In genomic region chr18:9066358-9066757, GRCh38 we compare ENCODE assay signal across 12 cellular contexts. TPM values are rescaled to one million over a fixed set of nuclear protein-coding genes. Genes with fewer than 3 reads are reported as not detected.
DNase-seq lines count a peak whose midpoint lies in the region; ATAC-seq and TF ChIP-seq lines count a peak whose summit lies in the region.
"Had no signal": no experiment of that assay in that cellular context is flagged by ENCODE, and none has a peak within 500 bp of the region (broad histone marks: within the 10 kb centered on the region; RNA-seq: fewer than 3 reads in every experiment).

No MANE protein-coding gene starts in this region.

- H3K27me3 ChIP-seq in MM.1S (replicated peaks; ENCODE audit: insufficient read depth, low read length) (no peaks in the 10 kb centered on the region), vagina (no peaks in the 10 kb centered on the region), right atrium auricular region (no peaks in the 10 kb centered on the region)
- H3K27me3 ChIP-seq: tibial nerve had no signal

- no peaks in the 10 kb centered on the region for H4K20me1 ChIP-seq in MM.1S (ENCODE audit: insufficient read depth, low read length)

- peaks cover 47% of the 10 kb centered on the region for H3K79me2 ChIP-seq in MM.1S (ENCODE audit: low read length)

- TF ChIP-seq POLR2A in vagina (IDR thresholded peaks at IDR 0.05): no peak
- no peak for TF ChIP-seq POLR2A in erythroblast (IDR thresholded peaks at IDR 0.05; ENCODE audit: low read length)

- H3K4me2 ChIP-seq in MM.1S (ENCODE audit: low read depth, low read length): peak overlapping the region; percentile 46

- H3K36me3 ChIP-seq in MM.1S (replicated peaks; ENCODE audit: insufficient read depth, low read length) (no peaks in the 10 kb centered on the region), vagina (no peaks in the 10 kb centered on the region), right atrium auricular region (no peaks in the 10 kb centered on the region)
- H3K36me3 ChIP-seq: tibial nerve had no signal

- H3K4me3 ChIP-seq in MM.1S (ENCODE audit: low read length): 0 out of 2 replicates have a peak overlapping the region, but pooled peaks have one; percentile 8
- no peak overlapping the region for H3K4me3 ChIP-seq in vagina
- no peak overlapping the region for H3K4me3 ChIP-seq in right atrium auricular region
- H3K4me3 ChIP-seq: lung, tibial nerve had no signal

- H3K9me3 ChIP-seq in MM.1S (replicated peaks; ENCODE audit: insufficient read depth, low read length): no peaks in the 10 kb centered on the region
- no peaks in the 10 kb centered on the region for H3K9me3 ChIP-seq in vagina
- H3K9me3 ChIP-seq in right atrium auricular region: no peaks in the 10 kb centered on the region
- H3K9me3 ChIP-seq: tibial nerve had no signal

- peaks cover 81% of the 10 kb centered on the region for H3F3A ChIP-seq in MM.1S (ENCODE audit: insufficient read depth, low read length)

- H3K27ac ChIP-seq in MM.1S (ENCODE audit: low read length) (peak overlapping the region; percentile 96), vagina (no peak overlapping the region), right atrium auricular region (no peak overlapping the region)
- H3K27ac ChIP-seq: tibial nerve had no signal

- DNase-seq in GM10266 (ENCODE audit: extremely low spot score) (peak; percentile 35), MM.1S (peak; percentile 97), vagina (ENCODE audit: extremely low spot score in 2 of 2) (no peak), right atrium auricular region (ENCODE audit: low spot score) (no peak), left colon (no peak), erythroblast (lab: John Stamatoyannopoulos, UW) (no peak)
- DNase-seq: activated naive CD4-positive, alpha-beta T cell treated with Interleukin-2 at 50 U/mL for 16 hours; cortex of kidney had no signal

- TF ChIP-seq CTCF in GM10266 (IDR thresholded peaks at IDR 0.05; ENCODE audit: control insufficient read depth, insufficient read depth, low read depth, missing control alignments): no peak
- no peak for TF ChIP-seq CTCF in MM.1S (IDR thresholded peaks at IDR 0.05; ENCODE audit: low read length)
- TF ChIP-seq CTCF in vagina (IDR thresholded peaks at IDR 0.05): no peak
- no peak for TF ChIP-seq CTCF in right atrium auricular region (IDR thresholded peaks at IDR 0.05)

- H3K4me1 ChIP-seq in MM.1S (ENCODE audit: low read length) (peaks cover 80% of the 10 kb centered on the region), vagina (no peaks in the 10 kb centered on the region), right atrium auricular region (no peaks in the 10 kb centered on the region)

- intact Hi-C loops in vagina (cut with DNase I): loop anchor here (10.0 kb wide), 1 partner anchor 448 kb away; no protein-coding TSS in a partner anchor
- intact Hi-C loops in left colon (cut with DNase I, micrococcal nuclease): no loop called here

- ATAC-seq in GM19395 (IDR thresholded peaks at IDR 0.05; ENCODE audit: unreplicated experiment) (peak; percentile 25), HG02798 (IDR thresholded peaks at IDR 0.05; ENCODE audit: poor library complexity, unreplicated experiment) (peak; percentile 35), left colon (no peak)

- H2AFZ ChIP-seq in MM.1S (ENCODE audit: low read length): no peak overlapping the region

- H3K9ac ChIP-seq in MM.1S (ENCODE audit: low read length): peak overlapping the region; percentile 81

- no peaks in the 10 kb centered on the region for H3K9me2 ChIP-seq in MM.1S (replicated peaks; ENCODE audit: insufficient read depth, low read length)

RNA-seq across cellular contexts. Expression of gene NDUFV2, which starts 36.1 kb away (rescaled TPM):
- total RNA-seq in vagina (75.1 TPM), right atrium auricular region (100 to 1,000 TPM; 167 to 225 TPM), left colon (100 to 1,000 TPM; 167 to 191 TPM)

Comparison
In these comparisons a context has a peak if more than half of its experiments do, and no peak if none do; other contexts are left out.
1. DNase-seq: peak in GM10266 (single experiment) and MM.1S (single experiment); none in vagina (0 of 2), right atrium auricular region (single experiment), left colon (0 of 2) and erythroblast (0 of 2).